In the genomic region with DNA sequence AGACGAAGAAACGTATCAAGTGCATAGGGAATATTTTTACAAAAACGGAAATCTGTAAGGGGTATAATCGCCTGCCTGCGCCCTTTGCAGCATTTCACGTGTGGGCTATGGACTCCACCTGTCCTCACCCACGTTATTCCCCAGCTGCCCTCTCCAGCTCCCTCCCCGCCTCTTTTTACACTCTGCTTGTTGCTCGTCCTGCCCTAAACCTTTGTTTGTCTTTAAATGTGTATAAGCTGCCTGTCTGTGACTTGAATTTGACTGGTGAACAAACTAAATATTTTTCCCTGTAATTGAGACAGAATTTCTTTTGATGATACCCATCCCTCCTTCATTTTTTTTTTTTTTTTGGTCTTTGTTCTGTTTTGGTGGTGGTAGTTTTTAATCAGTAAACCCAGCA, we compare ENCODE assay signal across 25 cellular contexts.
DNase-seq lines count a peak whose midpoint lies in the region; ATAC-seq and TF ChIP-seq lines count a peak whose summit lies in the region.
"Had no signal": no experiment of that assay in that cellular context is flagged by ENCODE, and none has a peak within 500 bp of the region (broad histone marks: within the 10 kb centered on the region; RNA-seq: fewer than 3 reads in every experiment).

No MANE protein-coding gene starts in this region.

- peaks cover 10% of the 10 kb centered on the region for H3K27me3 ChIP-seq in endodermal cell (ENCODE audit: control insufficient read depth, insufficient read depth, low read length, poor library complexity, severe bottlenecking)
- H3K27me3 ChIP-seq: right lobe of liver had no signal

- no peak for ATAC-seq in HG03439 (IDR thresholded peaks at IDR 0.05; ENCODE audit: unreplicated experiment)
- ATAC-seq: activated naive CD8-positive, alpha-beta T cell treated with anti-CD3 and anti-CD28 coated beads, Interleukin-2, amount 50 U/mL, for 24 hours; gastroesophageal sphincter; left lung; right lobe of liver; stimulated activated naive B cell treated with anti-CD40 and anti-IgM and Interleukin-4, amounts not matched to agents 10 μg/mL and 1 μg/mL and 100 μg/mL, for 72 hours had no signal

- no peaks in the 10 kb centered on the region for H3K36me3 ChIP-seq in endodermal cell (ENCODE audit: control insufficient read depth, insufficient read depth, low read length)
- H3K36me3 ChIP-seq in OCI-LY7 (ENCODE audit: insufficient read depth, low read length): no peaks in the 10 kb centered on the region
- H3K36me3 ChIP-seq: gastroesophageal sphincter, left lung, right lobe of liver had no signal

- H3K9me3 ChIP-seq in endodermal cell (ENCODE audit: control insufficient read depth, low read length): no peaks in the 10 kb centered on the region
- H3K9me3 ChIP-seq in OCI-LY7 (ENCODE audit: low read length): no peaks in the 10 kb centered on the region
- H3K9me3 ChIP-seq: gastroesophageal sphincter, left lung, right lobe of liver had no signal

- H3K4me3 ChIP-seq in endodermal cell (ENCODE audit: low read length) (no peak overlapping the region), OCI-LY7 (ENCODE audit: low read depth, low read length, poor library complexity, severe bottlenecking) (no peak overlapping the region)
- H3K4me3 ChIP-seq: gastroesophageal sphincter, left lung, right lobe of liver had no signal

- H3K79me2 ChIP-seq in OCI-LY7 (ENCODE audit: insufficient read depth, low read depth, low read length): no peaks in the 10 kb centered on the region

- no peak for TF ChIP-seq CTCF in endodermal cell (conservative IDR thresholded peaks at IDR 0.05)
- no peak for TF ChIP-seq CTCF in OCI-LY7 (conservative IDR thresholded peaks at IDR 0.05; ENCODE audit: low read length)

- POLR2A ChIA-PET in OCI-LY7 (lab: Charles Lee): no interaction called here

- no peaks in the 10 kb centered on the region for H3K9me3 Mint-ChIP-seq in endodermal cell
- H3K9me3 Mint-ChIP-seq: activated naive CD8-positive, alpha-beta T cell treated with anti-CD3 and anti-CD28 coated beads, Interleukin-2, amount 50 U/mL, for 24 hours; stimulated activated naive B cell treated with anti-CD40 and anti-IgM and Interleukin-4, amounts not matched to agents 10 μg/mL and 1 μg/mL and 100 μg/mL, for 72 hours; T-helper 2 cell treated with Interferon-gamma antibody and Interleukin-4, amounts not matched to agents 5 μg/mL and 100 μg/mL, for 36 hours had no signal

- H3K27me3 Mint-ChIP-seq in endodermal cell (ENCODE audit: insufficient read depth): peaks cover 6% of the 10 kb centered on the region
- H3K27me3 Mint-ChIP-seq: activated naive CD8-positive, alpha-beta T cell treated with anti-CD3 and anti-CD28 coated beads, Interleukin-2, amount 50 U/mL, for 24 hours had no signal

- peaks cover 86% of the 10 kb centered on the region for H3K4me1 Mint-ChIP-seq in endodermal cell
- H3K4me1 Mint-ChIP-seq: activated naive CD8-positive, alpha-beta T cell treated with anti-CD3 and anti-CD28 coated beads, Interleukin-2, amount 50 U/mL, for 24 hours had no signal

- 68 to 81% methylated on average over 5 to 9 of the region's 9 CpGs for WGBS in endodermal cell (ENCODE audit: insufficient coverage in 1 of 2, insufficient read length in 1 of 2), 2 experiments

- DNase-seq in DMS153 treated with DMSO at 0.1 percent for 48 hours (lab: John Stamatoyannopoulos, UW; ENCODE audit: unreplicated experiment) (peak; percentile 55), NCI-H1417 (lab: John Stamatoyannopoulos, UW) (peak; percentile 13 to 93 (median 78)), NCI-H345 treated with DMSO at 0.1 percent for 48 hours (lab: John Stamatoyannopoulos, UW; ENCODE audit: unreplicated experiment) (peak; percentile 31), endodermal cell (no peak), OCI-LY7 (ENCODE audit: low spot score) (no peak), NCI-H2171 (lab: John Stamatoyannopoulos, UW) (no peak)
- no peak for DNase-seq in stimulated activated CD8-positive, alpha-beta memory T cell treated with anti-CD3 and anti-CD28 coated beads, Interleukin-4, amount 100 ng/mL, for 48 hours
- DNase-seq: activated CD4-positive, alpha-beta T cell treated with anti-CD3 and anti-CD28 coated beads for 48 hours; activated naive CD8-positive, alpha-beta T cell treated with anti-CD3 and anti-CD28 coated beads, Interleukin-2, amount 50 U/mL, for 24 hours; activated T-cell treated with anti-CD3 and anti-CD28 coated beads, Interleukin-2, amount 50 U/mL, for 1 hour; C1 segment of cervical spinal cord; caudate nucleus; dermis blood vessel endothelial cell; hypothalamus; left lung; mesenchymal stem cell; NCI-H2029 treated with DMSO at 0.1 percent for 48 hours; NCI-H526; right lobe of liver; stimulated activated CD4-positive, alpha-beta T cell treated with anti-CD3 and anti-CD28 coated beads, Interleukin-4, amount 100 ng/mL, for 4 hours; stimulated activated naive B cell treated with anti-CD40 and anti-IgM and Interleukin-4, amounts not matched to agents 10 μg/mL and 1 μg/mL and 100 μg/mL, for 72 hours had no signal

- peak overlapping the region; percentile 21 for H3K4me3 Mint-ChIP-seq in endodermal cell
- H3K4me3 Mint-ChIP-seq: activated naive CD8-positive, alpha-beta T cell treated with anti-CD3 and anti-CD28 coated beads, Interleukin-2, amount 50 U/mL, for 24 hours; stimulated activated naive B cell treated with anti-CD40 and anti-IgM and Interleukin-4, amounts not matched to agents 10 μg/mL and 1 μg/mL and 100 μg/mL, for 72 hours; T-helper 2 cell treated with Interferon-gamma antibody and Interleukin-4, amounts not matched to agents 5 μg/mL and 100 μg/mL, for 36 hours had no signal

- H2AFZ ChIP-seq in OCI-LY7 (ENCODE audit: low read length): no peak overlapping the region

- H3K36me3 Mint-ChIP-seq in endodermal cell (ENCODE audit: low read depth): no peaks in the 10 kb centered on the region

- intact Hi-C loops in OCI-LY7 (cut with micrococcal nuclease; ENCODE audit: unreplicated experiment): no loop called here

- no peak overlapping the region for H3K27ac ChIP-seq in endodermal cell (ENCODE audit: low read depth, low read length)
- no peak overlapping the region for H3K27ac ChIP-seq in OCI-LY7 (ENCODE audit: low read depth, low read length, poor library complexity, severe bottlenecking)
- H3K27ac ChIP-seq: gastroesophageal sphincter, KMS-11, left lung, right lobe of liver had no signal

- H3K4me2 ChIP-seq in OCI-LY7 (ENCODE audit: low read length): no peak overlapping the region
- H3K4me2 ChIP-seq: KMS-11 had no signal

- no peaks in the 10 kb centered on the region for H4K20me1 ChIP-seq in OCI-LY7 (ENCODE audit: insufficient read depth, low read length)

- peak overlapping the region; percentile 9 for H3K27ac Mint-ChIP-seq in endodermal cell
- H3K27ac Mint-ChIP-seq: activated naive CD8-positive, alpha-beta T cell treated with anti-CD3 and anti-CD28 coated beads, Interleukin-2, amount 50 U/mL, for 24 hours; stimulated activated naive B cell treated with anti-CD40 and anti-IgM and Interleukin-4, amounts not matched to agents 10 μg/mL and 1 μg/mL and 100 μg/mL, for 72 hours; T-helper 2 cell treated with Interferon-gamma antibody and Interleukin-4, amounts not matched to agents 5 μg/mL and 100 μg/mL, for 36 hours had no signal

- no peaks in the 10 kb centered on the region for H3K9me2 ChIP-seq in OCI-LY7 (ENCODE audit: insufficient read depth, low read length)

- H3K9ac ChIP-seq in endodermal cell (ENCODE audit: extremely low read depth, low read length, poor library complexity, severe bottlenecking): no peak overlapping the region
- H3K9ac ChIP-seq: KMS-11 had no signal

- BruUV-seq in OCI-LY7 (replicated peaks; lab: Mats Ljungman, UMichigan): no TSS peak

- CTCF ChIA-PET in OCI-LY7 (lab: Charles Lee; ENCODE audit: unreplicated experiment): no interaction called here

- peaks cover 42% of the 10 kb centered on the region for H3K4me1 ChIP-seq in endodermal cell (ENCODE audit: control insufficient read depth, insufficient read depth, low read length)
- H3K4me1 ChIP-seq in OCI-LY7 (ENCODE audit: insufficient read depth, low read length, poor library complexity, severe bottlenecking): no peaks in the 10 kb centered on the region
- H3K4me1 ChIP-seq: left lung, right lobe of liver had no signal

Comparison
In these comparisons a context has a peak if more than half of its experiments do, and no peak if none do; other contexts are left out.
1. DNase-seq: peak in DMS153 treated with DMSO at 0.1 percent for 48 hours (single experiment), NCI-H1417 (3 of 3) and NCI-H345 treated with DMSO at 0.1 percent for 48 hours (single experiment); none in endodermal cell (single experiment), OCI-LY7 (single experiment), NCI-H2171 (single experiment) and stimulated activated CD8-positive, alpha-beta memory T cell treated with anti-CD3 and anti-CD28 coated beads, Interleukin-4, amount 100 ng/mL, for 48 hours (single experiment).